ENCODE assay signal across 8 cellular contexts in genomic region chr19:41398042-41398403, GRCh38. TPM values are rescaled to one million over a fixed set of nuclear protein-coding genes. Genes with fewer than 3 reads are reported as not detected.
DNase-seq lines count a peak whose midpoint lies in the region; ATAC-seq, FAIRE-seq and TF ChIP-seq lines count a peak whose summit lies in the region.

No MANE protein-coding gene starts in this region.

- H3K9me3 ChIP-seq in gastrocnemius medialis, result no peaks in the 10 kb centered on the region

- ATAC-seq in SK-N-SH treated with all-trans-retinoic acid at 6 μM for 48 hours (peak; percentile 4; the same call in 1 of the 3 replicates), gastrocnemius medialis (peak in 1 of 2 donors; percentile 7), GM19463 (IDR thresholded peaks at IDR 0.05; ENCODE audit: unreplicated experiment) (no peak)

- H3K36me3 ChIP-seq in gastrocnemius medialis, result no peaks in the 10 kb centered on the region

- H3K27me3 ChIP-seq in gastrocnemius medialis, result no peaks in the 10 kb centered on the region

- in situ Hi-C loops in gastrocnemius medialis (cut with MboI; ENCODE audit: low sequenced_read_pairs in 4 of 4), result no loop called here

- peaks cover 25 to 26% of the 10 kb centered on the region in 2 donors for H3K4me1 ChIP-seq in gastrocnemius medialis

- peak overlapping the region; percentile 90 to 97 (median 94) for H3K27ac ChIP-seq in gastrocnemius medialis

- no peak for DNase-seq in GM12892 (ENCODE audit: insufficient read length)
- DNase-seq in fibroblast of pulmonary artery (ENCODE audit: low read depth), result no peak
- DNase-seq in gastrocnemius medialis, result no peak
- DNase-seq in NCI-H2081 (lab: John Stamatoyannopoulos, UW), result no peak
- DNase-seq in dermis blood vessel endothelial cell, result no peak
- DNase-seq in GM12891 (ENCODE audit: insufficient read length, low spot score), result no peak

- no peak for TF ChIP-seq POLR2A in GM12892 (IDR thresholded peaks at IDR 0.05; ENCODE audit: low read depth, low read length)
- TF ChIP-seq POLR2A in gastrocnemius medialis (IDR thresholded peaks at IDR 0.05), result no peak
- TF ChIP-seq POLR2A in GM12891 (IDR thresholded peaks at IDR 0.05; ENCODE audit: low read depth, low read length), result no peak

- intact Hi-C loops in gastrocnemius medialis (cut with DNase I; ENCODE audit: low total_unique reads), result loop anchor here (2.0 kb wide), 1 partner anchor 17 kb away; no protein-coding TSS in a partner anchor

- FAIRE-seq in GM12892 (lab: Jason Lieb, UNC), result peak; percentile 21
- no peak for FAIRE-seq in GM12891 (lab: Jason Lieb, UNC)

- no peak for TF ChIP-seq CTCF in fibroblast of pulmonary artery (IDR thresholded peaks at IDR 0.05; ENCODE audit: low read length, missing control alignments)
- no peak for TF ChIP-seq CTCF in gastrocnemius medialis (IDR thresholded peaks at IDR 0.05 in 4 of 5, conservative IDR thresholded peaks at IDR 0.05 in 1 of 5)

- H3K4me3 ChIP-seq in fibroblast of pulmonary artery (replicated peaks; ENCODE audit: low read depth, low read length) (peak overlapping the region; percentile 74), gastrocnemius medialis (peak overlapping the region; percentile 73 to 95 (median 92))

TF ChIP-seq in SK-N-SH treated with all-trans-retinoic acid at 6 μM for 48 hours, 23 proteins besides CTCF, POLR2A, EP300 and RAD21:
- no peak for TF ChIP-seq ZFP30 (CRISPR knock-in tag; IDR thresholded peaks at IDR 0.05)
- no peak for TF ChIP-seq ZFP3 (CRISPR knock-in tag; IDR thresholded peaks at IDR 0.05)
- no peak for TF ChIP-seq ARNTL (CRISPR knock-in tag; IDR thresholded peaks at IDR 0.05; ENCODE audit: borderline replicate concordance, low read depth)

TF ChIP-seq in GM12891, 5 proteins besides CTCF, POLR2A, EP300 and RAD21:
- TF ChIP-seq SPI1 (IDR thresholded peaks at IDR 0.05; ENCODE audit: low read depth, low read length) (no peak), POLR2AphosphoS5 (IDR thresholded peaks at IDR 0.05; ENCODE audit: low read depth, low read length) (no peak), PAX5 (IDR thresholded peaks at IDR 0.05; ENCODE audit: insufficient read depth, low read length, severe bottlenecking) (no peak), POU2F2 (IDR thresholded peaks at IDR 0.05; ENCODE audit: low read depth, low read length) (no peak), TAF1 (IDR thresholded peaks at IDR 0.05; ENCODE audit: low read depth, low read length) (no peak)
TF ChIP-seq in GM12891: peak in this region for 0.

RNA-seq across cellular contexts. Expression of gene BCKDHA, which starts 0.4 kb away (rescaled TPM):
- 36.2 TPM for polyA plus RNA-seq in GM12892 (2012; ENCODE audit: missing spikeins)
- total RNA-seq in gastrocnemius medialis (100 to 1,000 TPM in 1 of 4 donors, 10 to 100 TPM in 3; 80.8 to 115 (median 84.1) TPM), dermis blood vessel endothelial cell (36.9 and 69.8 TPM in 2 replicates)
- 84.2 TPM for polyA plus RNA-seq in GM12891 (2012; ENCODE audit: low read depth, missing spikeins)

RNA-seq across cellular contexts. Expression of gene EXOSC5, which starts 0.9 kb away (rescaled TPM):
- polyA plus RNA-seq in GM12892 (2012; ENCODE audit: missing spikeins), result 59.4 TPM
- total RNA-seq in gastrocnemius medialis (10 to 100 TPM; 29.1 to 61.9 (median 40.9) TPM), dermis blood vessel endothelial cell (8.8 and 11.9 TPM in 2 replicates)
- polyA plus RNA-seq in GM12891 (2012; ENCODE audit: low read depth, missing spikeins), result 95.3 TPM

RNA-seq across cellular contexts. Expression of gene TMEM91, which starts 21.7 kb away (rescaled TPM):
- polyA plus RNA-seq in GM12892 (2012; ENCODE audit: missing spikeins), result 5.3 TPM
- total RNA-seq in gastrocnemius medialis (10 to 100 TPM in 1 of 4 donors, 1 to 10 TPM in 3; 1.6 to 13.6 (median 4.7) TPM), dermis blood vessel endothelial cell (4.7 and 9.2 TPM in 2 replicates)
- polyA plus RNA-seq in GM12891 (2012; ENCODE audit: low read depth, missing spikeins), result 7.1 TPM

RNA-seq across cellular contexts. Expression of gene B3GNT8, which starts 29.2 kb away (rescaled TPM):
- not detected for polyA plus RNA-seq in GM12892 (2012; ENCODE audit: missing spikeins)
- total RNA-seq in gastrocnemius medialis (under 1 TPM in 3 of 4 donors, not detected in 1; 0.24 to 0.33 (median 0.33) TPM), dermis blood vessel endothelial cell (1.8 and 2.6 TPM in 2 replicates)
- polyA plus RNA-seq in GM12891 (2012; ENCODE audit: low read depth, missing spikeins), result 0.15 TPM

RNA-seq across cellular contexts. Expression of gene B9D2, which starts 34.1 kb away (rescaled TPM):
- polyA plus RNA-seq in GM12892 (2012; ENCODE audit: missing spikeins), result 3.5 TPM
- total RNA-seq in gastrocnemius medialis, result 1 to 10 TPM; 2.6 to 6.9 (median 4.5) TPM
- 6.8 and 7.9 TPM in 2 replicates for total RNA-seq in dermis blood vessel endothelial cell
- 8.1 TPM for polyA plus RNA-seq in GM12891 (2012; ENCODE audit: low read depth, missing spikeins)
